Comparison of ENCODE assay signal across 1 cellular context in the genomic region with DNA sequence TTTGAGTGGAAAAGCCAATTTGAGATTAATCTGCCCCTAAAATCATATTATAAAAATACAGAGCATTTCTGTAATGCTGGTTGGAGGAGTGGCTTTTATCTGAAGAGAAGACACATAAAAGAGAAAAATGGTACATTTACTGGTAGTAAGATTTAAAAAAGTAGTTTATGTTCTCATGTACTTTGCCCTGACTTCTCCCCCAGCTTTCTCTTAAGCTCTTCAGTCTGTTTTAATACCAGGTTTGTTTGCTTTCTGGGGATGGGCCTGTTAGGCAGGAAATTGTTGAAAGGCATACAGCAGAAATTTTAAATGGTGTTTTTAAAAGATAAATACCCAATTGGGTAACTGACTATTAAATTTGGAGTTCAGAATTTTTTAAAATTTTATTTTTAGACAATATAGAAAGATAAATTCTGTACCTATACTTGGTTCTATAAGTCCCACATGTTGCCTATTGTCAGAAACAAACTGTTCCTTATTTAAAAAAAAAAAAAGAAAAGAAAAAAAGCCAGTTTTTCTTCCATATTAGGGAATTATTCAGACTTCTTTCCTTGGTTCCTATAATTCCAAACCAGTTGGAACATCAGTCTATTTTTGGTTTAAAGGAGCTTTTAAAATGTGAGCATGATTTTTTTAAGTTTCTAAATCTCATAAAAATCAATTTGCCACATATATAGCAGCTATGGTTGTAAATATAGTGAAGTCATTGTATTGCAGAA.
TF ChIP-seq lines count a peak whose summit lies in the region.

No MANE protein-coding gene starts in this region.

TF ChIP-seq in HepG2, 621 proteins besides CTCF, POLR2A, EP300 and RAD21 (continued from another document and continues in another):
- TF ChIP-seq, protein P1, sequence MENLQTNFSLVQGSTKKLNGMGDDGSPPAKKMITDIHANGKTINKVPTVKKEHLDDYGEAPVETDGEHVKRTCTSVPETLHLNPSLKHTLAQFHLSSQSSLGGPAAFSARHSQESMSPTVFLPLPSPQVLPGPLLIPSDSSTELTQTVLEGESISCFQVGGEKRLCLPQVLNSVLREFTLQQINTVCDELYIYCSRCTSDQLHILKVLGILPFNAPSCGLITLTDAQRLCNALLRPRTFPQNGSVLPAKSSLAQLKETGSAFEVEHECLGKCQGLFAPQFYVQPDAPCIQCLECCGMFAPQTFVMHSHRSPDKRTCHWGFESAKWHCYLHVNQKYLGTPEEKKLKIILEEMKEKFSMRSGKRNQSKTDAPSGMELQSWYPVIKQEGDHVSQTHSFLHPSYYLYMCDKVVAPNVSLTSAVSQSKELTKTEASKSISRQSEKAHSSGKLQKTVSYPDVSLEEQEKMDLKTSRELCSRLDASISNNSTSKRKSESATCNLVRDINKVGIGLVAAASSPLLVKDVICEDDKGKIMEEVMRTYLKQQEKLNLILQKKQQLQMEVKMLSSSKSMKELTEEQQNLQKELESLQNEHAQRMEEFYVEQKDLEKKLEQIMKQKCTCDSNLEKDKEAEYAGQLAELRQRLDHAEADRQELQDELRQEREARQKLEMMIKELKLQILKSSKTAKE (CRISPR knock-in tag; IDR thresholded peaks at IDR 0.05; ENCODE audit: borderline replicate concordance) = no peak
- TF ChIP-seq ZNF775 (CRISPR knock-in tag; IDR thresholded peaks at IDR 0.05; ENCODE audit: borderline replicate concordance) (peak; percentile 95; the same call in 1 of the 2 replicates), ZSCAN25 (CRISPR knock-in tag; IDR thresholded peaks at IDR 0.05) (no peak), SIX4 (CRISPR knock-in tag; IDR thresholded peaks at IDR 0.05) (0 out of 2 replicates have a peak, but pooled peaks have one; percentile 8), SOX13 (IDR thresholded peaks at IDR 0.05) (no peak), SOX13 (CRISPR knock-in tag; conservative IDR thresholded peaks at IDR 0.05 in 1 of 2, IDR thresholded peaks at IDR 0.05 in 1 of 2) (peak in 1 of 2 experiments; percentile 81; a peak in 2 of 4 replicates), KDM6A (CRISPR knock-in tag; IDR thresholded peaks at IDR 0.05; ENCODE audit: low read depth) (peak; percentile 80; the same call in 1 of the 2 replicates), ARID2 (CRISPR knock-in tag; IDR thresholded peaks at IDR 0.05; ENCODE audit: borderline replicate concordance) (no peak), HNF4G (IDR thresholded peaks at IDR 0.05; ENCODE audit: borderline replicate concordance, low read depth, low read length) (peak; percentile 78), HNF4G (CRISPR knock-in tag; IDR thresholded peaks at IDR 0.05; ENCODE audit: borderline replicate concordance, low read depth) (no peak), BCL6 (CRISPR knock-in tag; IDR thresholded peaks at IDR 0.05) (peak; percentile 77), ATM (IDR thresholded peaks at IDR 0.05; ENCODE audit: borderline replicate concordance) (no peak), ZNF7 (CRISPR knock-in tag; IDR thresholded peaks at IDR 0.05) (no peak), PITX1 (CRISPR knock-in tag; IDR thresholded peaks at IDR 0.05) (peak; percentile 74; the same call in 1 of the 2 replicates), MED1 (CRISPR knock-in tag; IDR thresholded peaks at IDR 0.05) (peak; percentile 72), ZBTB8A (CRISPR knock-in tag; IDR thresholded peaks at IDR 0.05; ENCODE audit: borderline replicate concordance, low read depth) (no peak), ETV5 (CRISPR knock-in tag; IDR thresholded peaks at IDR 0.05; ENCODE audit: borderline replicate concordance) (peak; percentile 68; the same call in 1 of the 2 replicates), ZBTB7A (CRISPR knock-in tag; IDR thresholded peaks at IDR 0.05) (no peak), RORA (CRISPR knock-in tag; IDR thresholded peaks at IDR 0.05) (no peak; the same call in 1 of the 2 replicates), SOX5 (CRISPR knock-in tag; IDR thresholded peaks at IDR 0.05; ENCODE audit: borderline replicate concordance) (peak; percentile 70; the same call in 1 of the 2 replicates), CREM (IDR thresholded peaks at IDR 0.05) (peak; percentile 68), CREM (CRISPR knock-in tag; IDR thresholded peaks at IDR 0.05) (no peak), GATA4 (IDR thresholded peaks at IDR 0.05; ENCODE audit: borderline replicate concordance, low read depth) (peak; percentile 15; the same call in 1 of the 2 replicates), ZNF263 (CRISPR knock-in tag; IDR thresholded peaks at IDR 0.05) (no peak), ZKSCAN8 (CRISPR knock-in tag; IDR thresholded peaks at IDR 0.05; ENCODE audit: borderline replicate concordance) (0 out of 2 replicates have a peak, but pooled peaks have one; percentile 28), MIXL1 (CRISPR knock-in tag; IDR thresholded peaks at IDR 0.05) (peak; percentile 47; the same call in 1 of the 2 replicates), ZNF652 (CRISPR knock-in tag; IDR thresholded peaks at IDR 0.05; ENCODE audit: borderline replicate concordance, low read depth) (no peak; the same call in 1 of the 2 replicates), THAP11 (CRISPR knock-in tag; IDR thresholded peaks at IDR 0.05) (0 out of 2 replicates have a peak, but pooled peaks have one; percentile 34)
- TF ChIP-seq, protein P2, sequence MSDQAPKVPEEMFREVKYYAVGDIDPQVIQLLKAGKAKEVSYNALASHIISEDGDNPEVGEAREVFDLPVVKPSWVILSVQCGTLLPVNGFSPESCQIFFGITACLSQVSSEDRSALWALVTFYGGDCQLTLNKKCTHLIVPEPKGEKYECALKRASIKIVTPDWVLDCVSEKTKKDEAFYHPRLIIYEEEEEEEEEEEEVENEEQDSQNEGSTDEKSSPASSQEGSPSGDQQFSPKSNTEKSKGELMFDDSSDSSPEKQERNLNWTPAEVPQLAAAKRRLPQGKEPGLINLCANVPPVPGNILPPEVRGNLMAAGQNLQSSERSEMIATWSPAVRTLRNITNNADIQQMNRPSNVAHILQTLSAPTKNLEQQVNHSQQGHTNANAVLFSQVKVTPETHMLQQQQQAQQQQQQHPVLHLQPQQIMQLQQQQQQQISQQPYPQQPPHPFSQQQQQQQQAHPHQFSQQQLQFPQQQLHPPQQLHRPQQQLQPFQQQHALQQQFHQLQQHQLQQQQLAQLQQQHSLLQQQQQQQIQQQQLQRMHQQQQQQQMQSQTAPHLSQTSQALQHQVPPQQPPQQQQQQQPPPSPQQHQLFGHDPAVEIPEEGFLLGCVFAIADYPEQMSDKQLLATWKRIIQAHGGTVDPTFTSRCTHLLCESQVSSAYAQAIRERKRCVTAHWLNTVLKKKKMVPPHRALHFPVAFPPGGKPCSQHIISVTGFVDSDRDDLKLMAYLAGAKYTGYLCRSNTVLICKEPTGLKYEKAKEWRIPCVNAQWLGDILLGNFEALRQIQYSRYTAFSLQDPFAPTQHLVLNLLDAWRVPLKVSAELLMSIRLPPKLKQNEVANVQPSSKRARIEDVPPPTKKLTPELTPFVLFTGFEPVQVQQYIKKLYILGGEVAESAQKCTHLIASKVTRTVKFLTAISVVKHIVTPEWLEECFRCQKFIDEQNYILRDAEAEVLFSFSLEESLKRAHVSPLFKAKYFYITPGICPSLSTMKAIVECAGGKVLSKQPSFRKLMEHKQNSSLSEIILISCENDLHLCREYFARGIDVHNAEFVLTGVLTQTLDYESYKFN (CRISPR knock-in tag; conservative IDR thresholded peaks at IDR 0.05) = peak; percentile 92
- TF ChIP-seq, protein P3, sequence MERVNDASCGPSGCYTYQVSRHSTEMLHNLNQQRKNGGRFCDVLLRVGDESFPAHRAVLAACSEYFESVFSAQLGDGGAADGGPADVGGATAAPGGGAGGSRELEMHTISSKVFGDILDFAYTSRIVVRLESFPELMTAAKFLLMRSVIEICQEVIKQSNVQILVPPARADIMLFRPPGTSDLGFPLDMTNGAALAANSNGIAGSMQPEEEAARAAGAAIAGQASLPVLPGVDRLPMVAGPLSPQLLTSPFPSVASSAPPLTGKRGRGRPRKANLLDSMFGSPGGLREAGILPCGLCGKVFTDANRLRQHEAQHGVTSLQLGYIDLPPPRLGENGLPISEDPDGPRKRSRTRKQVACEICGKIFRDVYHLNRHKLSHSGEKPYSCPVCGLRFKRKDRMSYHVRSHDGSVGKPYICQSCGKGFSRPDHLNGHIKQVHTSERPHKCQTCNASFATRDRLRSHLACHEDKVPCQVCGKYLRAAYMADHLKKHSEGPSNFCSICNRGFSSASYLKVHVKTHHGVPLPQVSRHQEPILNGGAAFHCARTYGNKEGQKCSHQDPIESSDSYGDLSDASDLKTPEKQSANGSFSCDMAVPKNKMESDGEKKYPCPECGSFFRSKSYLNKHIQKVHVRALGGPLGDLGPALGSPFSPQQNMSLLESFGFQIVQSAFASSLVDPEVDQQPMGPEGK (CRISPR knock-in tag; IDR thresholded peaks at IDR 0.05) = peak; percentile 63
- TF ChIP-seq, protein P4, sequence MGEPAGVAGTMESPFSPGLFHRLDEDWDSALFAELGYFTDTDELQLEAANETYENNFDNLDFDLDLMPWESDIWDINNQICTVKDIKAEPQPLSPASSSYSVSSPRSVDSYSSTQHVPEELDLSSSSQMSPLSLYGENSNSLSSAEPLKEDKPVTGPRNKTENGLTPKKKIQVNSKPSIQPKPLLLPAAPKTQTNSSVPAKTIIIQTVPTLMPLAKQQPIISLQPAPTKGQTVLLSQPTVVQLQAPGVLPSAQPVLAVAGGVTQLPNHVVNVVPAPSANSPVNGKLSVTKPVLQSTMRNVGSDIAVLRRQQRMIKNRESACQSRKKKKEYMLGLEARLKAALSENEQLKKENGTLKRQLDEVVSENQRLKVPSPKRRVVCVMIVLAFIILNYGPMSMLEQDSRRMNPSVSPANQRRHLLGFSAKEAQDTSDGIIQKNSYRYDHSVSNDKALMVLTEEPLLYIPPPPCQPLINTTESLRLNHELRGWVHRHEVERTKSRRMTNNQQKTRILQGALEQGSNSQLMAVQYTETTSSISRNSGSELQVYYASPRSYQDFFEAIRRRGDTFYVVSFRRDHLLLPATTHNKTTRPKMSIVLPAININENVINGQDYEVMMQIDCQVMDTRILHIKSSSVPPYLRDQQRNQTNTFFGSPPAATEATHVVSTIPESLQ (CRISPR knock-in tag; conservative IDR thresholded peaks at IDR 0.05) = no peak
- TF ChIP-seq, protein P5, sequence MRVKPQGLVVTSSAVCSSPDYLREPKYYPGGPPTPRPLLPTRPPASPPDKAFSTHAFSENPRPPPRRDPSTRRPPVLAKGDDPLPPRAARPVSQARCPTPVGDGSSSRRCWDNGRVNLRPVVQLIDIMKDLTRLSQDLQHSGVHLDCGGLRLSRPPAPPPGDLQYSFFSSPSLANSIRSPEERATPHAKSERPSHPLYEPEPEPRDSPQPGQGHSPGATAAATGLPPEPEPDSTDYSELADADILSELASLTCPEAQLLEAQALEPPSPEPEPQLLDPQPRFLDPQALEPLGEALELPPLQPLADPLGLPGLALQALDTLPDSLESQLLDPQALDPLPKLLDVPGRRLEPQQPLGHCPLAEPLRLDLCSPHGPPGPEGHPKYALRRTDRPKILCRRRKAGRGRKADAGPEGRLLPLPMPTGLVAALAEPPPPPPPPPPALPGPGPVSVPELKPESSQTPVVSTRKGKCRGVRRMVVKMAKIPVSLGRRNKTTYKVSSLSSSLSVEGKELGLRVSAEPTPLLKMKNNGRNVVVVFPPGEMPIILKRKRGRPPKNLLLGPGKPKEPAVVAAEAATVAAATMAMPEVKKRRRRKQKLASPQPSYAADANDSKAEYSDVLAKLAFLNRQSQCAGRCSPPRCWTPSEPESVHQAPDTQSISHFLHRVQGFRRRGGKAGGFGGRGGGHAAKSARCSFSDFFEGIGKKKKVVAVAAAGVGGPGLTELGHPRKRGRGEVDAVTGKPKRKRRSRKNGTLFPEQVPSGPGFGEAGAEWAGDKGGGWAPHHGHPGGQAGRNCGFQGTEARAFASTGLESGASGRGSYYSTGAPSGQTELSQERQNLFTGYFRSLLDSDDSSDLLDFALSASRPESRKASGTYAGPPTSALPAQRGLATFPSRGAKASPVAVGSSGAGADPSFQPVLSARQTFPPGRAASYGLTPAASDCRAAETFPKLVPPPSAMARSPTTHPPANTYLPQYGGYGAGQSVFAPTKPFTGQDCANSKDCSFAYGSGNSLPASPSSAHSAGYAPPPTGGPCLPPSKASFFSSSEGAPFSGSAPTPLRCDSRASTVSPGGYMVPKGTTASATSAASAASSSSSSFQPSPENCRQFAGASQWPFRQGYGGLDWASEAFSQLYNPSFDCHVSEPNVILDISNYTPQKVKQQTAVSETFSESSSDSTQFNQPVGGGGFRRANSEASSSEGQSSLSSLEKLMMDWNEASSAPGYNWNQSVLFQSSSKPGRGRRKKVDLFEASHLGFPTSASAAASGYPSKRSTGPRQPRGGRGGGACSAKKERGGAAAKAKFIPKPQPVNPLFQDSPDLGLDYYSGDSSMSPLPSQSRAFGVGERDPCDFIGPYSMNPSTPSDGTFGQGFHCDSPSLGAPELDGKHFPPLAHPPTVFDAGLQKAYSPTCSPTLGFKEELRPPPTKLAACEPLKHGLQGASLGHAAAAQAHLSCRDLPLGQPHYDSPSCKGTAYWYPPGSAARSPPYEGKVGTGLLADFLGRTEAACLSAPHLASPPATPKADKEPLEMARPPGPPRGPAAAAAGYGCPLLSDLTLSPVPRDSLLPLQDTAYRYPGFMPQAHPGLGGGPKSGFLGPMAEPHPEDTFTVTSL (CRISPR knock-in tag; IDR thresholded peaks at IDR 0.05; ENCODE audit: borderline replicate concordance) = peak; percentile 67; the same call in 1 of the 2 replicates
- TF ChIP-seq, protein P6, sequence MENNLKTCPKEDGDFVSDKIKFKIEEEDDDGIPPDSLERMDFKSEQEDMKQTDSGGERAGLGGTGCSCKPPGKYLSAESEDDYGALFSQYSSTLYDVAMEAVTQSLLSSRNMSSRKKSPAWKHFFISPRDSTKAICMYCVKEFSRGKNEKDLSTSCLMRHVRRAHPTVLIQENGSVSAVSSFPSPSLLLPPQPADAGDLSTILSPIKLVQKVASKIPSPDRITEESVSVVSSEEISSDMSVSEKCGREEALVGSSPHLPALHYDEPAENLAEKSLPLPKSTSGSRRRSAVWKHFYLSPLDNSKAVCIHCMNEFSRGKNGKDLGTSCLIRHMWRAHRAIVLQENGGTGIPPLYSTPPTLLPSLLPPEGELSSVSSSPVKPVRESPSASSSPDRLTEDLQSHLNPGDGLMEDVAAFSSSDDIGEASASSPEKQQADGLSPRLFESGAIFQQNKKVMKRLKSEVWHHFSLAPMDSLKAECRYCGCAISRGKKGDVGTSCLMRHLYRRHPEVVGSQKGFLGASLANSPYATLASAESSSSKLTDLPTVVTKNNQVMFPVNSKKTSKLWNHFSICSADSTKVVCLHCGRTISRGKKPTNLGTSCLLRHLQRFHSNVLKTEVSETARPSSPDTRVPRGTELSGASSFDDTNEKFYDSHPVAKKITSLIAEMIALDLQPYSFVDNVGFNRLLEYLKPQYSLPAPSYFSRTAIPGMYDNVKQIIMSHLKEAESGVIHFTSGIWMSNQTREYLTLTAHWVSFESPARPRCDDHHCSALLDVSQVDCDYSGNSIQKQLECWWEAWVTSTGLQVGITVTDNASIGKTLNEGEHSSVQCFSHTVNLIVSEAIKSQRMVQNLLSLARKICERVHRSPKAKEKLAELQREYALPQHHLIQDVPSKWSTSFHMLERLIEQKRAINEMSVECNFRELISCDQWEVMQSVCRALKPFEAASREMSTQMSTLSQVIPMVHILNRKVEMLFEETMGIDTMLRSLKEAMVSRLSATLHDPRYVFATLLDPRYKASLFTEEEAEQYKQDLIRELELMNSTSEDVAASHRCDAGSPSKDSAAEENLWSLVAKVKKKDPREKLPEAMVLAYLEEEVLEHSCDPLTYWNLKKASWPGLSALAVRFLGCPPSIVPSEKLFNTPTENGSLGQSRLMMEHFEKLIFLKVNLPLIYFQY (CRISPR knock-in tag; IDR thresholded peaks at IDR 0.05; ENCODE audit: borderline replicate concordance) = no peak
